In the genomic region with DNA sequence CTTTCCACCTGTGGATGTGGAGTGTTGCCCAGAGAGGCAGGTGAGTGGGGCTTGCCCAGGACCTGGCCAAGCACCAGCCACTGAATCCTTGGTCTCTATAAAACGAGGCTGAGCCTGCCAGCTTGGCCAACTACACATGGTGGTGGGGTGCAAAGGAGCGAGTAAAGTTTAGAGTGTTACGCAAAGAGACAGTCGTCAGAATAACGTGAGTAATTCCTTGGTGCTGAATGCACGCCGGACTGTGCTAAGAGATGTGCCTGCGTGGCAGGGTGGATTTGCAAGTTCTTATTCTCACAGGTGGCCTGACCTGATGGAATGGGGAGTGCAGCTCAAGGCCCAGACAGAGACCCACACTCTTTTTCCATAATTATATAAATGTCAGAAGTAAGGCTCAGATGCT, we compare ENCODE assay signal across 32 cellular contexts.
"Had no signal": no experiment of that assay in that cellular context is flagged by ENCODE, and none has a peak within 500 bp of the region (broad histone marks: within the 10 kb centered on the region; RNA-seq: fewer than 3 reads in every experiment).

No MANE protein-coding gene starts in this region.

- H3K4me3 Mint-ChIP-seq: activated CD8-positive, alpha-beta T cell treated with anti-CD3 and anti-CD28 coated beads for 36 hours; activated naive CD4-positive, alpha-beta T cell treated with anti-CD3 and anti-CD28 coated beads, Interleukin-2, amount 50 U/mL, for 24 hours; activated naive CD8-positive, alpha-beta T cell treated with anti-CD3 and anti-CD28 coated beads, Interleukin-2, amount 10 ng/mL, durations not matched to agents 7 days and 5 days; activated T-cell treated with anti-CD3 and anti-CD28 coated beads, Interleukin-2, amount 50 U/mL, for 72 hours; T-helper 1 cell treated with Interleukin-12 subunit alpha and Interleukin-12 subunit beta and Interleukin-4 antibody, amounts not matched to agents 30 μg/mL and 1 μg/mL, for 36 hours; T-helper 2 cell treated with Interferon-gamma antibody and Interleukin-4, amounts not matched to agents 5 μg/mL and 100 μg/mL, for 36 hours had no signal

- ATAC-seq: activated CD4-positive, CD25-positive, alpha-beta regulatory T cell treated with anti-CD3 and anti-CD28 coated beads, Interleukin-2, amount 50 U/mL, for 24 hours; activated CD8-positive, alpha-beta T cell treated with anti-CD3 and anti-CD28 coated beads for 36 hours; activated T-cell treated with anti-CD3 and anti-CD28 coated beads, Interleukin-2, amount 50 U/mL, for 72 hours had no signal

- H3K27ac Mint-ChIP-seq: activated CD8-positive, alpha-beta T cell treated with anti-CD3 and anti-CD28 coated beads for 36 hours; activated naive CD4-positive, alpha-beta T cell treated with anti-CD3 and anti-CD28 coated beads, Interleukin-2, amount 50 U/mL, for 24 hours; activated naive CD8-positive, alpha-beta T cell treated with anti-CD3 and anti-CD28 coated beads, Interleukin-2, amount 10 ng/mL, durations not matched to agents 7 days and 5 days; activated T-cell treated with anti-CD3 and anti-CD28 coated beads, Interleukin-2, amount 50 U/mL, for 72 hours; activated T-helper 2 cell treated with anti-CD3 and anti-CD28 coated beads, Interferon-gamma antibody, Interleukin-2, Interleukin-4, amounts not matched to agents 10 μg/mL and 5 μg/mL and 100 μg/mL, durations not matched to agents 14 hours and 24 hours and 36 hours; T-helper 1 cell treated with Interleukin-12 subunit alpha and Interleukin-12 subunit beta and Interleukin-4 antibody, amounts not matched to agents 30 μg/mL and 1 μg/mL, for 36 hours; T-helper 2 cell treated with Interferon-gamma antibody and Interleukin-4, amounts not matched to agents 5 μg/mL and 100 μg/mL, for 36 hours had no signal

- H3K36me3 ChIP-seq: ascending aorta, cardiac muscle cell, SJCRH30 had no signal

- H3K27ac ChIP-seq: ascending aorta, cardiac muscle cell, KMS-11, PC-9, SJCRH30, SK-N-MC had no signal

- H3K4me1 ChIP-seq: ascending aorta, SJCRH30 had no signal

- H3K27me3 ChIP-seq: ascending aorta, cardiac muscle cell had no signal

- H3K9ac ChIP-seq: KMS-11 had no signal

- H3K4me3 ChIP-seq: ascending aorta, cardiac muscle cell, PC-9, SJCRH30, SK-N-MC had no signal

- DNase-seq: activated CD4-positive, alpha-beta T cell treated with anti-CD3 and anti-CD28 coated beads for 4 hours; activated CD4-positive, alpha-beta T cell treated with anti-CD3 and anti-CD28 coated beads, Interleukin-2, amount 50 U/mL, for 1 hour; activated CD8-positive, alpha-beta T cell treated with anti-CD3 and anti-CD28 coated beads for 36 hours; activated gamma-delta T cell; activated naive CD4-positive, alpha-beta T cell treated with Interleukin-2 at 50 U/mL for 16 hours; activated T-cell treated with anti-CD3 and anti-CD28 coated beads, Interleukin-2, amount 50 U/mL, for 1 hour; activated T-cell treated with anti-CD3 and anti-CD28 coated beads, Interleukin-2, amount 50 U/mL, for 72 hours; MM.1S; NCI-H1092 treated with DMSO at 0.1 percent for 48 hours; NCI-H1417; NCI-H146; NCI-H187; NCI-H2029 treated with DMSO at 0.1 percent for 48 hours; NCI-H2107; NCI-H2171; NCI-H510A; NCI-H526; NCI-H748 treated with DMSO at 0.1 percent for 48 hours; NK-92 treated with Interleukin-12 subunit alpha and Interleukin-12 subunit beta, amount 100 ng/mL, for 24 hours; PC-9; Right ventricle myocardium superior; SJCRH30 had no signal

- H3K36me3 Mint-ChIP-seq: activated naive CD4-positive, alpha-beta T cell treated with anti-CD3 and anti-CD28 coated beads, Interleukin-2, amount 50 U/mL, for 24 hours; activated naive CD8-positive, alpha-beta T cell treated with anti-CD3 and anti-CD28 coated beads, Interleukin-2, amount 10 ng/mL, durations not matched to agents 7 days and 5 days had no signal

- H3K9me3 Mint-ChIP-seq: activated T-helper 2 cell treated with anti-CD3 and anti-CD28 coated beads, Interferon-gamma antibody, Interleukin-2, Interleukin-4, amounts not matched to agents 10 μg/mL and 5 μg/mL and 100 μg/mL, durations not matched to agents 14 hours and 24 hours and 36 hours; T-helper 1 cell treated with Interleukin-12 subunit alpha and Interleukin-12 subunit beta and Interleukin-4 antibody, amounts not matched to agents 30 μg/mL and 1 μg/mL, for 36 hours; T-helper 2 cell treated with Interferon-gamma antibody and Interleukin-4, amounts not matched to agents 5 μg/mL and 100 μg/mL, for 36 hours had no signal

- H3K9me3 ChIP-seq: ascending aorta, SJCRH30 had no signal

- H3K4me1 Mint-ChIP-seq: activated naive CD4-positive, alpha-beta T cell treated with anti-CD3 and anti-CD28 coated beads, Interleukin-2, amount 50 U/mL, for 24 hours; activated naive CD8-positive, alpha-beta T cell treated with anti-CD3 and anti-CD28 coated beads, Interleukin-2, amount 10 ng/mL, durations not matched to agents 7 days and 5 days had no signal
